ENCODE assay signal across 27 cellular contexts in the genomic region with DNA sequence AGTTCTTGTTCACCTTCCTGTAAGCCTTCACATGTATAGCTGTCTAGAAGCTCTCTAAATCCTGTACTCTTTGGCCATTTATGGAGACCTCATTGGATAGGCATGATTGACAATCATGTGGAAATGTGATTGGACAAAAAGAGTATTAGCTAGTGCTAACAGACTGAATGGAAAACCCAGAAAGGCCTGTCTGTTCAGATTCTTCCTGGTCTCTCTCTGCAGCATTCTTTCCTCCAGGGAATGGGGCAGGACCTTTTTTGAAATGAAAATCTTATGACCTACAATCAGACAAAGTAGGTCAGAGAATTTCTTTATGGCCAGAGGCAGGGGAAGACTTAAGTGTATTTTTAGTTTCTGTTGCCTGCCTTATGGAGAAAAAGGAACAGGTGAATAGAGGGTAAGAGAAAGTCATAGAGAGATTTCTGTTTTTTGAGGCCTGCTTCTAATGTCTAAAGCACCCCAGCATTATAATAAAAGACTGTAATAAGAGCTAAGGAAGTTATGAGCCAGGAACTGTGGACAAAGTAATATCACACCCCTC.
"Had no signal": no experiment of that assay in that cellular context is flagged by ENCODE, and none has a peak within 500 bp of the region (broad histone marks: within the 10 kb centered on the region; RNA-seq: fewer than 3 reads in every experiment).

No MANE protein-coding gene starts in this region.

- H3K4me3 ChIP-seq: coronary artery, gastroesophageal sphincter, heart right ventricle, left lung, right lobe of liver, smooth muscle cell, stomach, testis, tibial artery, upper lobe of right lung, uterus had no signal

- H3K27ac ChIP-seq: coronary artery, gastroesophageal sphincter, heart right ventricle, left lung, stomach, testis, tibial artery, upper lobe of right lung, uterus had no signal

- H3K4me3 Mint-ChIP-seq: effector memory CD8-positive, alpha-beta T cell; naive thymus-derived CD4-positive, alpha-beta T cell; nephron; stimulated activated effector memory CD8-positive, alpha-beta T cell treated with anti-CD3 and anti-CD28 coated beads, Interleukin-12 subunit alpha, Interleukin-12 subunit beta, amount 100 ng/mL, for 72 hours had no signal

- H3K4me1 Mint-ChIP-seq: naive thymus-derived CD4-positive, alpha-beta T cell; stimulated activated effector memory CD8-positive, alpha-beta T cell treated with anti-CD3 and anti-CD28 coated beads, Interleukin-12 subunit alpha, Interleukin-12 subunit beta, amount 100 ng/mL, for 72 hours had no signal

- H3K27me3 ChIP-seq: gastroesophageal sphincter, heart right ventricle, left lung, right lobe of liver, stomach, testis, tibial artery, upper lobe of right lung, uterus had no signal

- DNase-seq: dermis blood vessel endothelial cell; effector memory CD8-positive, alpha-beta T cell; foreskin fibroblast; heart right ventricle; hippocampal formation; left cardiac atrium; left lung; mesenchymal stem cell; midbrain; naive thymus-derived CD4-positive, alpha-beta T cell; nucleus accumbens; retina; right lobe of liver; stimulated activated CD4-positive, alpha-beta T cell treated with anti-CD3 and anti-CD28 coated beads, Interleukin-2, amount 100 ng/mL, for 24 hours; stimulated activated CD4-positive, alpha-beta T cell treated with anti-CD3 and anti-CD28 coated beads, Interleukin-4, amount 100 ng/mL, for 24 hours; stimulated activated naive CD4-positive, alpha-beta T cell treated with Interleukin-2 at 50 U/mL for 16 hours; stomach; substantia nigra; testis; tibial artery; upper lobe of right lung; uterus had no signal

- H3K36me3 ChIP-seq: gastroesophageal sphincter, heart right ventricle, left lung, right lobe of liver, stomach, tibial artery, upper lobe of right lung, uterus had no signal

- H3K27ac Mint-ChIP-seq: effector memory CD8-positive, alpha-beta T cell; naive thymus-derived CD4-positive, alpha-beta T cell; nephron; stimulated activated effector memory CD8-positive, alpha-beta T cell treated with anti-CD3 and anti-CD28 coated beads, Interleukin-12 subunit alpha, Interleukin-12 subunit beta, amount 100 ng/mL, for 72 hours had no signal

- H3K9me3 Mint-ChIP-seq: effector memory CD8-positive, alpha-beta T cell; nephron; stimulated activated effector memory CD8-positive, alpha-beta T cell treated with anti-CD3 and anti-CD28 coated beads, Interleukin-12 subunit alpha, Interleukin-12 subunit beta, amount 100 ng/mL, for 72 hours had no signal

- H3K9me3 ChIP-seq: gastroesophageal sphincter, heart right ventricle, left lung, right lobe of liver, stomach, testis, tibial artery, upper lobe of right lung, uterus had no signal

- H3K4me1 ChIP-seq: left lung, stomach, testis, upper lobe of right lung, uterus had no signal

- H3K36me3 Mint-ChIP-seq: naive thymus-derived CD4-positive, alpha-beta T cell; stimulated activated effector memory CD8-positive, alpha-beta T cell treated with anti-CD3 and anti-CD28 coated beads, Interleukin-12 subunit alpha, Interleukin-12 subunit beta, amount 100 ng/mL, for 72 hours had no signal

- ATAC-seq: effector memory CD8-positive, alpha-beta T cell; gastroesophageal sphincter; left cardiac atrium; left lung; naive thymus-derived CD4-positive, alpha-beta T cell; right lobe of liver; stimulated activated effector memory CD8-positive, alpha-beta T cell treated with anti-CD3 and anti-CD28 coated beads, Interleukin-12 subunit alpha, Interleukin-12 subunit beta, amount 100 ng/mL, for 72 hours; upper lobe of right lung had no signal
